Comparison of ENCODE assay signal across 12 cellular contexts in genomic region chr3:193554790-193555189, GRCh38. TPM values are rescaled to one million over a fixed set of nuclear protein-coding genes. Genes with fewer than 3 reads are reported as not detected.
DNase-seq lines count a peak whose midpoint lies in the region; ATAC-seq and TF ChIP-seq lines count a peak whose summit lies in the region.
"Had no signal": no experiment of that assay in that cellular context is flagged by ENCODE, and none has a peak within 500 bp of the region (broad histone marks: within the 10 kb centered on the region; RNA-seq: fewer than 3 reads in every experiment).

A gene with protein sequence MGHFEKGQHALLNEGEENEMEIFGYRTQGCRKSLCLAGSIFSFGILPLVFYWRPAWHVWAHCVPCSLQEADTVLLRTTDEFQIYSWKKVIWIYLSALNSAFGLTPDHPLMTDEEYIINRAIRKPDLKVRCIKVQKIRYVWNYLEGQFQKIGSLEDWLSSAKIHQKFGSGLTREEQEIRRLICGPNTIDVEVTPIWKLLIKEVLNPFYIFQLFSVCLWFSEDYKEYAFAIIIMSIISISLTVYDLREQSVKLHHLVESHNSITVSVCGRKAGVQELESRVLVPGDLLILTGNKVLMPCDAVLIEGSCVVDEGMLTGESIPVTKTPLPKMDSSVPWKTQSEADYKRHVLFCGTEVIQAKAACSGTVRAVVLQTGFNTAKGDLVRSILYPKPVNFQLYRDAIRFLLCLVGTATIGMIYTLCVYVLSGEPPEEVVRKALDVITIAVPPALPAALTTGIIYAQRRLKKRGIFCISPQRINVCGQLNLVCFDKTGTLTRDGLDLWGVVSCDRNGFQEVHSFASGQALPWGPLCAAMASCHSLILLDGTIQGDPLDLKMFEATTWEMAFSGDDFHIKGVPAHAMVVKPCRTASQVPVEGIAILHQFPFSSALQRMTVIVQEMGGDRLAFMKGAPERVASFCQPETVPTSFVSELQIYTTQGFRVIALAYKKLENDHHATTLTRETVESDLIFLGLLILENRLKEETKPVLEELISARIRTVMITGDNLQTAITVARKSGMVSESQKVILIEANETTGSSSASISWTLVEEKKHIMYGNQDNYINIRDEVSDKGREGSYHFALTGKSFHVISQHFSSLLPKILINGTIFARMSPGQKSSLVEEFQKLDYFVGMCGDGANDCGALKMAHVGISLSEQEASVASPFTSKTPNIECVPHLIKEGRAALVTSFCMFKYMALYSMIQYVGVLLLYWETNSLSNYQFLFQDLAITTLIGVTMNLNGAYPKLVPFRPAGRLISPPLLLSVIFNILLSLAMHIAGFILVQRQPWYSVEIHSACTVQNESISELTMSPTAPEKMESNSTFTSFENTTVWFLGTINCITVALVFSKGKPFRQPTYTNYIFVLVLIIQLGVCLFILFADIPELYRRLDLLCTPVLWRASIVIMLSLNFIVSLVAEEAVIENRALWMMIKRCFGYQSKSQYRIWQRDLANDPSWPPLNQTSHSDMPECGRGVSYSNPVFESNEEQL (minus strand): TSS chr3:193554895. CDS start chr3:193554799, 96 bp downstream.

- ATAC-seq in HG03108 (IDR thresholded peaks at IDR 0.05; ENCODE audit: unreplicated experiment): no peak
- ATAC-seq: activated CD4-positive, alpha-beta T cell treated with anti-CD3 and anti-CD28 coated beads for 36 hours; SK-N-SH treated with all-trans-retinoic acid at 6 μM for 48 hours; stimulated activated effector memory CD8-positive, alpha-beta T cell treated with anti-CD3 and anti-CD28 coated beads, Interleukin-12 subunit alpha, Interleukin-12 subunit beta, amount 100 ng/mL, for 72 hours had no signal

- peaks cover 5% of the 10 kb centered on the region for H3K4me1 ChIP-seq in colonic mucosa

- WGBS in lower leg skin, 2 donors: 40 to 44% methylated on average over 8 of the region's 8 CpGs

- peak within 1 kb of the TSS in 1 of 2 donors; percentile 42 for H3K9ac ChIP-seq in colonic mucosa (ENCODE audit: low read depth in 2 of 2, low read length in 2 of 2)

- intact Hi-C loops in colonic mucosa (cut with DNase I) (no loop called here), lower leg skin (cut with DNase I; ENCODE audit: low total_unique reads) (loop anchor here (10.0 kb wide), 1 partner anchor 100 kb away; no protein-coding TSS in a partner anchor)

- no peaks in the 10 kb centered on the region for H3K36me3 ChIP-seq in colonic mucosa

- TF ChIP-seq CTCF in colonic mucosa (IDR thresholded peaks at IDR 0.05) (no peak), lower leg skin (IDR thresholded peaks at IDR 0.05) (no peak), retinal pigment epithelial cell (conservative IDR thresholded peaks at IDR 0.05; ENCODE audit: low read depth, low read length) (no peak), foreskin fibroblast (IDR thresholded peaks at IDR 0.05; ENCODE audit: low read depth, low read length) (no peak)

- H3K27me3 ChIP-seq in colonic mucosa: no peaks in the 10 kb centered on the region

- peak; percentile 40 for DNase-seq in HK-2 (ENCODE audit: unreplicated experiment)
- peak; percentile 87 for DNase-seq in colonic mucosa
- DNase-seq in lower leg skin (ENCODE audit: low spot score in 2 of 2): no peak
- no peak for DNase-seq in retinal pigment epithelial cell (ENCODE audit: low read depth)
- DNase-seq in NCI-H1092 (lab: John Stamatoyannopoulos, UW): no peak
- DNase-seq in NCI-H510A treated with DMSO at 0.1 percent for 48 hours (lab: John Stamatoyannopoulos, UW): no peak
- DNase-seq in foreskin fibroblast: no peak
- DNase-seq: activated CD4-positive, alpha-beta T cell treated with anti-CD3 and anti-CD28 coated beads for 36 hours; stimulated activated CD4-positive, alpha-beta T cell treated with anti-CD3 and anti-CD28 coated beads, Interleukin-2, amount 100 ng/mL, for 24 hours had no signal

- no peaks in the 10 kb centered on the region for H3K9me3 ChIP-seq in colonic mucosa

- TF ChIP-seq POLR2A in lower leg skin (IDR thresholded peaks at IDR 0.05): no peak

- H3K4me3 ChIP-seq in colonic mucosa (peak within 1 kb of the TSS; percentile 17), lower leg skin (ENCODE audit: low read depth, poor library complexity, severe bottlenecking) (peak within 1 kb of the TSS; percentile 3), retinal pigment epithelial cell (ENCODE audit: low read length) (peak within 1 kb of the TSS; percentile 30), foreskin fibroblast (ENCODE audit: low read depth in 1 of 2, low read length in 2 of 2) (no peak within 1 kb of the TSS)

- H3K27ac ChIP-seq in colonic mucosa: peak within 1 kb of the TSS; percentile 79

RNA-seq across cellular contexts. Expression of the gene that starts here (rescaled TPM):
- 10 to 100 TPM; 11.0 to 17.9 TPM for total RNA-seq in colonic mucosa
- total RNA-seq in lower leg skin: 10 to 100 TPM; 29.9 to 44.9 (median 41.5) TPM

Comparison
In these comparisons a context has a peak if more than half of its experiments do, and no peak if none do; other contexts are left out.
1. DNase-seq: peak in HK-2 (single experiment) and colonic mucosa (single experiment); none in lower leg skin (0 of 2), retinal pigment epithelial cell (single experiment), NCI-H1092 (single experiment), NCI-H510A treated with DMSO at 0.1 percent for 48 hours (single experiment) and foreskin fibroblast (0 of 2).
2. H3K4me3 ChIP-seq: peak in colonic mucosa (single experiment), lower leg skin (single experiment) and retinal pigment epithelial cell (single experiment); none in foreskin fibroblast (0 of 2).